In the genomic region with DNA sequence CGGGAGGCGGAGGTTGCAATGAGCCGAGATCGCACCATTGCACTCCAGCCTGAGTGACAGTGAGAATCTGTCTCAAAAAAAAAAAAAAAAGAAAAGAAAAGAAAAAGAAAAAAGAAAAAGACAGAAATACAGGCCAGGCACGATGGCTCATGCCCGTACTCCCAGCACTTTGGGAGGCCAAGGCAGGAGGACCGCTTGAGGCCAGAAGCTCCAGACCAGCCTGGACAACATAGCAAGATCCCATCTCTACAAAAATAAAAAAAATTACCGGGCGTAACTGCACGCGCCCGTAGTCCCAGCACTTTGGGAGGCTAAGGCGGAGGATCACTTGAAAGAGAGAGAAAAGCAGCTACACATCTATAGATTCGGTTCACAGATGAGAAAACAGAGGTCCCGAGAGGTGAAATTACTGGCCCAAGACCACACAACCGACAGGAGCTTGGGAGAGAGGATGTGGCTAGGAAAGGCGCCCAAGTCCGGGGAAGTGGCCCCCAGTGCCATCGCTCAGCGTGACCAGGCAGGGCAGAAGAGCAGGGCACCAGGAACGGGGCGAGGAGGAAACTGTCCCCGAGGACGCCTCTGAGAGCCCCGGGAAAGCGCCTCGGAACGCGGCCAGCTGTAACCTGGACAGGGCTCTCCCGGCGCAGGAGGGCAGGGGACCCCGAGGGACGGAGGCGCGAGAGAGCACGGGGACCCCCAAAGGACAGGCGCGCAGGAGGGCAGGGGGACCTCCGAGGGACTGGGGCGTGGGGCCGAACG, we compare ENCODE assay signal across 8 cellular contexts. TPM values are rescaled to one million over a fixed set of nuclear protein-coding genes. Genes with fewer than 3 reads are reported as not detected.
DNase-seq lines count a peak whose midpoint lies in the region; ATAC-seq and TF ChIP-seq lines count a peak whose summit lies in the region.

No MANE protein-coding gene starts in this region.

- CTCF ChIA-PET in HEK293T (lab: Yijun Ruan, JAX), result interaction anchor here (0.6 kb wide), 1 partner anchor 99 kb away, joined by 3 read pairs; no protein-coding TSS in a partner anchor

- peak overlapping the region; percentile 88 to 96 (median 92) for H3K27ac ChIP-seq in Peyer's patch
- H3K27ac ChIP-seq in effector memory CD4-positive, alpha-beta T cell (ENCODE audit: insufficient read depth, low read length, poor library complexity, severe bottlenecking), result peak overlapping the region; percentile 29

- H3K9me3 Mint-ChIP-seq in mesothelial cell of epicardium, result no peaks in the 10 kb centered on the region

- no peaks in the 10 kb centered on the region for H3K36me3 ChIP-seq in Peyer's patch
- no peaks in the 10 kb centered on the region for H3K36me3 ChIP-seq in effector memory CD4-positive, alpha-beta T cell (ENCODE audit: control insufficient read depth, insufficient read depth, low read length)

- H3K4me1 Mint-ChIP-seq in mesothelial cell of epicardium, result peaks cover 25% of the 10 kb centered on the region

- H3K36me3 Mint-ChIP-seq in mesothelial cell of epicardium, result no peaks in the 10 kb centered on the region

- peaks cover 0 to 13% (median 6%) of the 10 kb centered on the region in 4 donors for H3K4me1 ChIP-seq in Peyer's patch
- peaks cover 4% of the 10 kb centered on the region for H3K4me1 ChIP-seq in effector memory CD4-positive, alpha-beta T cell (ENCODE audit: control insufficient read depth, insufficient read depth, low read length, poor library complexity, severe bottlenecking)

- TF ChIP-seq CTCF in Peyer's patch (IDR thresholded peaks at IDR 0.05) (no peak), mesothelial cell of epicardium (IDR thresholded peaks at IDR 0.05; ENCODE audit: unreplicated experiment) (no peak)

- H3K27ac Mint-ChIP-seq in mesothelial cell of epicardium, result peak overlapping the region; percentile 95

- no peaks in the 10 kb centered on the region for H3K27me3 Mint-ChIP-seq in mesothelial cell of epicardium (ENCODE audit: low read depth)

- peak overlapping the region; percentile 90 for H3K4me3 Mint-ChIP-seq in mesothelial cell of epicardium

- ATAC-seq in HG03139 (IDR thresholded peaks at IDR 0.05; ENCODE audit: unreplicated experiment), result no peak

- no peak for TF ChIP-seq POLR2A in Peyer's patch (IDR thresholded peaks at IDR 0.05)

- H3K27me3 ChIP-seq in Peyer's patch, result no peaks in the 10 kb centered on the region
- no peaks in the 10 kb centered on the region for H3K27me3 ChIP-seq in effector memory CD4-positive, alpha-beta T cell (replicated peaks; ENCODE audit: control insufficient read depth, insufficient read depth, low read length, poor library complexity, severe bottlenecking)

- peak; percentile 55 for DNase-seq in ELR (ENCODE audit: low read depth)
- DNase-seq in HEK293T (ENCODE audit: extremely low spot score), result peak; percentile 33
- DNase-seq in Peyer's patch, result peak in 2 of 3 donors; percentile 25 to 52
- DNase-seq in effector memory CD4-positive, alpha-beta T cell, result peak in 1 of 3 donors; percentile 2
- DNase-seq in mesothelial cell of epicardium (ENCODE audit: low spot score in 2 of 2, unreplicated experiment in 2 of 2), result peak; percentile 35 to 44
- DNase-seq in NCI-H2171 treated with DMSO at 0.1 percent for 48 hours (lab: John Stamatoyannopoulos, UW), result no peak
- no peak for DNase-seq in activated CD4-positive, alpha-beta T cell treated with anti-CD3 and anti-CD28 coated beads for 48 hours

- H3K9me3 ChIP-seq in Peyer's patch, result no peaks in the 10 kb centered on the region
- H3K9me3 ChIP-seq in effector memory CD4-positive, alpha-beta T cell (ENCODE audit: control insufficient read depth, low read length), result no peaks in the 10 kb centered on the region

- H3K4me3 ChIP-seq in Peyer's patch, result peak overlapping the region; percentile 82 to 94 (median 88)
- peak overlapping the region; percentile 63 for H3K4me3 ChIP-seq in effector memory CD4-positive, alpha-beta T cell (ENCODE audit: insufficient read depth, low read depth, low read length, poor library complexity, severe bottlenecking)

- POLR2A ChIA-PET in HEK293T (lab: Yijun Ruan, JAX), result interaction anchor here (1.6 to 1.7 kb wide), 2 partner anchors 9 to 40 kb away, joined by 4 to 5 read pairs; no protein-coding TSS in a partner anchor

TF ChIP-seq in HEK293T, 16 proteins besides CTCF, POLR2A, EP300 and RAD21:
- TF ChIP-seq, protein P1, sequence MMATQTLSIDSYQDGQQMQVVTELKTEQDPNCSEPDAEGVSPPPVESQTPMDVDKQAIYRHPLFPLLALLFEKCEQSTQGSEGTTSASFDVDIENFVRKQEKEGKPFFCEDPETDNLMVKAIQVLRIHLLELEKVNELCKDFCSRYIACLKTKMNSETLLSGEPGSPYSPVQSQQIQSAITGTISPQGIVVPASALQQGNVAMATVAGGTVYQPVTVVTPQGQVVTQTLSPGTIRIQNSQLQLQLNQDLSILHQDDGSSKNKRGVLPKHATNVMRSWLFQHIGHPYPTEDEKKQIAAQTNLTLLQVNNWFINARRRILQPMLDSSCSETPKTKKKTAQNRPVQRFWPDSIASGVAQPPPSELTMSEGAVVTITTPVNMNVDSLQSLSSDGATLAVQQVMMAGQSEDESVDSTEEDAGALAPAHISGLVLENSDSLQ (IDR thresholded peaks at IDR 0.05), result no peak
- TF ChIP-seq ELF4 (IDR thresholded peaks at IDR 0.05) (no peak), FOXM1 (IDR thresholded peaks at IDR 0.05; ENCODE audit: borderline replicate concordance) (no peak), HDGF (IDR thresholded peaks at IDR 0.05; ENCODE audit: borderline replicate concordance) (no peak), NFRKB (IDR thresholded peaks at IDR 0.05) (no peak), BHLHE40 (IDR thresholded peaks at IDR 0.05; ENCODE audit: borderline replicate concordance) (no peak), L3MBTL2 (conservative IDR thresholded peaks at IDR 0.05) (peak; percentile 41; the same call in 1 of the 2 replicates), LEF1 (IDR thresholded peaks at IDR 0.05; ENCODE audit: borderline replicate concordance) (no peak), SP1 (IDR thresholded peaks at IDR 0.05) (no peak)
TF ChIP-seq in HEK293T: peak in this region for 1.

RNA-seq across cellular contexts. Expression of gene SNX8, which starts 0.6 kb away (rescaled TPM):
- 10 to 100 TPM; 10.5 to 38.8 (median 19.2) TPM for total RNA-seq in Peyer's patch
- total RNA-seq in mesothelial cell of epicardium, result 35.3 to 42.6 TPM (median 41.2 TPM) in 3 replicates

RNA-seq across cellular contexts. Expression of gene EIF3B, which starts 41.0 kb away (rescaled TPM):
- total RNA-seq in Peyer's patch (100 to 1,000 TPM in 2 of 4 donors, 10 to 100 TPM in 2; 75.3 to 156 (median 97.4) TPM), mesothelial cell of epicardium (198 to 200 TPM (median 199 TPM) in 3 replicates)

Comparison
In these comparisons a context has a peak if more than half of its experiments do, and no peak if none do; other contexts are left out.
1. DNase-seq: peak in ELR (single experiment), HEK293T (single experiment), Peyer's patch (2 of 3) and mesothelial cell of epicardium (2 of 2); none in NCI-H2171 treated with DMSO at 0.1 percent for 48 hours (single experiment) and activated CD4-positive, alpha-beta T cell treated with anti-CD3 and anti-CD28 coated beads for 48 hours (single experiment).